In the genomic region with DNA sequence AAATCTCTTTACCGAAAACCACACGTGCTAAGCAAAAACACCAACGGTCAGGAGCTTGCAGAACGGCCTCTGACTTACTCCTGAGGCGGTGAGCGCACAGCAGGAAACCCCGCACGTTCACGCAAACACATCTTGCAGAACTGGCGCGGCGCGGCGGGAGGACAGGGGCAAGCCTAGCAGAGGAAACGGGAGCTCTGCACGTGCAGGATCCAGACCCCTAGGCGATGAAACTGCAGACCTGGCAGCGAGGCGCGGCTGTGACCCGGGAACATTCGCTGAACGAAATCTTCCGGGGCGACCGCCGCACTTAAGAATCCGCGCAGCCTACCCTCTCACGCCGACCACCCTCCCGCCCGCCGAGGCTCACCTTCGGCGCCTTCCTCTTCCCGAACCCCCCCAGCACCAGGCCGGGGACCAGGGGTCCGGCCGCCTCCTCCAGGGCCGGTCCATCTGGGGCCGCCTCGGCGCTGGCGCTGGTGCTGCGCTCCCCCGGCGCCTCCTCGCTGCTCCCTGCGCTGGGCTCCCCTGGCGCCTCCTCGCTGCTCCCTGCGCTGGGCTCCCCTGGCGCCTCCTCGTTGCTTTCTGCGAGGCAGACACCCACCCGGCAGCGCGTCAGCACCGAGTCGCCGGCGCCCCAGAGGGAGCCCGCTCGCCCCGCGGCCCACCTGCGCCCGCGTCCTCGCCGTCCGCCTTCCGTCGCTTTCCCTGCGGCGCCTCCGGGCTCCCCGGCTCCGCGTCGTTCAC, we compare ENCODE assay signal across 8 cellular contexts. TPM values are rescaled to one million over a fixed set of nuclear protein-coding genes. Genes with fewer than 3 reads are reported as not detected.
A peak's percentile ranks its signal among the peaks of the same experiment; 100 is the strongest.
DNase-seq lines count a peak whose midpoint lies in the region; ATAC-seq and TF ChIP-seq lines count a peak whose summit lies in the region.

No MANE protein-coding gene starts in this region.

- H3K27me3 Mint-ChIP-seq in activated CD4-positive, alpha-beta memory T cell treated with anti-CD3 and anti-CD28 coated beads for 36 hours = no peaks in the 10 kb centered on the region

- peak overlapping the region; percentile 89 for H3K27ac ChIP-seq in psoas muscle

- H3K36me3 Mint-ChIP-seq in activated CD4-positive, alpha-beta memory T cell treated with anti-CD3 and anti-CD28 coated beads for 36 hours = peaks cover 21% of the 10 kb centered on the region

- peak overlapping the region; percentile 9 for H3K27ac Mint-ChIP-seq in activated CD4-positive, alpha-beta memory T cell treated with anti-CD3 and anti-CD28 coated beads for 36 hours

- CTCF ChIA-PET in AG04449 (lab: Yijun Ruan, JAX) = interaction anchor here (1.4 to 2.7 kb wide), 2 partner anchors 10 to 11 kb away, joined by 5 to 8 read pairs; no protein-coding TSS in a partner anchor
- CTCF ChIA-PET in activated CD4-positive, alpha-beta memory T cell treated with anti-CD3 and anti-CD28 coated beads for 36 hours (lab: Charles Lee) = interaction anchor here (1.9 kb wide), 1 partner anchor 10 kb away, joined by 9 read pairs; no protein-coding TSS in a partner anchor

- H3K4me1 Mint-ChIP-seq in activated CD4-positive, alpha-beta memory T cell treated with anti-CD3 and anti-CD28 coated beads for 36 hours (ENCODE audit: low read depth) = peaks cover 27% of the 10 kb centered on the region

- no peaks in the 10 kb centered on the region for H3K9me3 Mint-ChIP-seq in activated CD4-positive, alpha-beta memory T cell treated with anti-CD3 and anti-CD28 coated beads for 36 hours

- intact Hi-C loops in activated CD4-positive, alpha-beta memory T cell treated with anti-CD3 and anti-CD28 coated beads for 36 hours (cut with micrococcal nuclease) = loop anchor here (1.0 kb wide), 1 partner anchor 59 kb away; no protein-coding TSS in a partner anchor
- intact Hi-C loops in psoas muscle (cut with DNase I) = no loop called here

- H3K9me3 ChIP-seq in psoas muscle = no peaks in the 10 kb centered on the region

- H3K4me3 Mint-ChIP-seq in activated CD4-positive, alpha-beta memory T cell treated with anti-CD3 and anti-CD28 coated beads for 36 hours = peak overlapping the region; percentile 69

- in situ Hi-C loops in ACHN (cut with HindIII; ENCODE audit: low pct_ligation_motif_present, low pct_unique_long_range_greater_than_20kb, low sequenced_read_pairs) = loop anchor here (25.0 kb wide), 1 partner anchor 469 kb away; the partner anchor contains the start of genes LRCOL1 and P2RX2

- TF ChIP-seq CTCF in AG04449 (IDR thresholded peaks at IDR 0.05; ENCODE audit: insufficient read depth, low read length, missing control alignments) (no peak), foreskin fibroblast (IDR thresholded peaks at IDR 0.05; ENCODE audit: low read depth, low read length) (no peak), psoas muscle (IDR thresholded peaks at IDR 0.05) (no peak)

- H3K4me3 ChIP-seq in AG04449 (ENCODE audit: low read depth, low read length) = peak overlapping the region; percentile 88
- peak overlapping the region; percentile 82 to 91 for H3K4me3 ChIP-seq in foreskin fibroblast (ENCODE audit: low read depth in 1 of 2, low read length in 2 of 2)
- peak overlapping the region; percentile 96 for H3K4me3 ChIP-seq in psoas muscle

- H3K4me1 ChIP-seq in psoas muscle = peaks cover 17% of the 10 kb centered on the region

- DNase-seq in AG04449 (ENCODE audit: low read depth, low spot score) = no peak
- peak; percentile 42 for DNase-seq in activated CD4-positive, alpha-beta memory T cell treated with anti-CD3 and anti-CD28 coated beads for 36 hours
- DNase-seq in foreskin fibroblast = peak in 1 of 2 donors; percentile 35
- DNase-seq in psoas muscle = peak in 1 of 2 donors; percentile 56
- DNase-seq in AG08395 (ENCODE audit: low spot score) = no peak
- no peak for DNase-seq in ACHN

- ATAC-seq in GM18909 (IDR thresholded peaks at IDR 0.05; ENCODE audit: poor library complexity, unreplicated experiment) = peak; percentile 33
- peak; percentile 37 for ATAC-seq in HG03135 (IDR thresholded peaks at IDR 0.05; ENCODE audit: unreplicated experiment)
- ATAC-seq in psoas muscle = no peak

- H3K36me3 ChIP-seq in psoas muscle (ENCODE audit: insufficient read depth in 1 of 2, low read depth in 1 of 2) = peaks cover 5 to 66% of the 10 kb centered on the region in 2 donors

- H3K27me3 ChIP-seq in psoas muscle (ENCODE audit: insufficient read depth in 3 of 3, low read length in 2 of 3) = no peaks in the 10 kb centered on the region

- WGBS in psoas muscle, 3 donors = 2 to 3% (median 2%) methylated on average over 51 to 82 of the region's 82 CpGs

- POLR2A ChIA-PET in AG04449 (lab: Yijun Ruan, JAX) = no interaction called here
- POLR2A ChIA-PET in activated CD4-positive, alpha-beta memory T cell treated with anti-CD3 and anti-CD28 coated beads for 36 hours (lab: Charles Lee) = no interaction called here

RNA-seq across cellular contexts. Expression of gene DDX51, which starts 0.6 kb away (rescaled TPM):
- 10 to 100 TPM; 18.3 to 21.3 TPM for total RNA-seq in activated CD4-positive, alpha-beta memory T cell treated with anti-CD3 and anti-CD28 coated beads for 36 hours
- 10 to 100 TPM in 3 of 4 donors, 1 to 10 TPM in 1; 7.3 to 17.1 (median 11.8) TPM for total RNA-seq in psoas muscle
- polyA plus RNA-seq in psoas muscle = 10 to 100 TPM; 11.7 to 17.0 (median 14.8) TPM

RNA-seq across cellular contexts. Expression of gene NOC4L, which starts 0.8 kb away (rescaled TPM):
- total RNA-seq in activated CD4-positive, alpha-beta memory T cell treated with anti-CD3 and anti-CD28 coated beads for 36 hours = 10 to 100 TPM; 29.8 to 30.5 TPM
- total RNA-seq in psoas muscle = 10 to 100 TPM in 3 of 4 donors, 1 to 10 TPM in 1; 7.9 to 25.7 (median 17.7) TPM
- polyA plus RNA-seq in psoas muscle = 10 to 100 TPM; 28.4 to 36.7 (median 30.8) TPM

Comparison
In these comparisons a context has a peak if more than half of its experiments do, and no peak if none do; other contexts are left out.
1. ATAC-seq: peak in GM18909 (single experiment) and HG03135 (single experiment); none in psoas muscle (0 of 4).
2. Peak in every context shown above with its lines, with median percentiles within 50 percentile points of each other: H3K4me3 ChIP-seq.